In the genomic region with DNA sequence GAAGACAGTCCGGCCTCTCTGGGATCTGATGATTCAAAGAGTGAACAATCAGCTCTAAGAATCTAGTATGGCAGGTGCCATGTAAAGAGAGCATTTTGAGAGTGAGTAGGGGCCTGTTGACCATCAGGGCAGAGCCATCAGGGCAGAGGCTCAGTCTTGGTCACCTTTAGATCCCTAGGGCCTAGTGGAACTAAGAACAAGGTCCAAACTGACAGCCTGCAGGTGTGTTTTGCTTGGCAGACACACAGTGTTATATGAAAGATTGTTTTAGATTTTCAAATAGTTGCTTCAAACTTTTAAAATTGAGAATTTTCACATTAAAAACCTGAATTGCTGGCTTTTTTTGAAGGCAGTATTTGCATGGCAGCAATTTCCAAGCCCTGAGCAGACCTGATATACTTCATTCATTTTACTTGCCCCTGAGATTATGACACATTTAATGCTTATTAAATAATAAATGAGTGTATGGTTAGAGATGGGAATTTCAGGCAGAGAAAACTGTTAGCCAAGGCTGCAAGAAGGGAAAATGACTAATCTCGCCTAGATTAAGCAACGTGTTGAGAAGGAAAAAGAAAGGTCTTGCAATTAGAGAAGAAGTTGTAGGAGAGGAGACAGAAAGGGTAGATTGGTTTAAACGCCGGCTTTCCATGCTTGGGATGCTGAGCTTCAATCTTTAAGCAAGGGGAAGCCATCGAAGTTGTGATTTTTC, we compare ENCODE assay signal across 23 cellular contexts.
A peak's percentile ranks its signal among the peaks of the same experiment; 100 is the strongest.
DNase-seq lines count a peak whose midpoint lies in the region; ATAC-seq and TF ChIP-seq lines count a peak whose summit lies in the region.
"Had no signal": no experiment of that assay in that cellular context is flagged by ENCODE, and none has a peak within 500 bp of the region (broad histone marks: within the 10 kb centered on the region; RNA-seq: fewer than 3 reads in every experiment).

No MANE protein-coding gene starts in this region.

- no peaks in the 10 kb centered on the region for H3K4me1 Mint-ChIP-seq in CD8-positive, alpha-beta T cell (ENCODE audit: low read depth)
- H3K4me1 Mint-ChIP-seq: activated naive CD4-positive, alpha-beta T cell treated with anti-CD3 and anti-CD28 coated beads, Interleukin-2, amount 10 ng/mL, durations not matched to agents 7 days and 5 days had no signal

- POLR2A ChIA-PET in CD8-positive, alpha-beta T cell (lab: Charles Lee): interaction anchor here (0.6 to 0.8 kb wide), 2 partner anchors 42 to 333 kb away, joined by 3 read pairs; no protein-coding TSS in a partner anchor

- CTCF ChIA-PET in CD8-positive, alpha-beta T cell (lab: Charles Lee): interaction anchor here (0.9 to 2.2 kb wide), 2 partner anchors 281 to 316 kb away, joined by 3 to 17 read pairs; no protein-coding TSS in a partner anchor

- 89 to 92% (median 89%) methylated on average over 6 of the region's 6 CpGs for WGBS in ovary, 3 donors

- no peak for TF ChIP-seq POLR2A in ovary (IDR thresholded peaks at IDR 0.05)

- H3K27ac ChIP-seq in ascending aorta: peak overlapping the region; percentile 14 to 31
- no peak overlapping the region for H3K27ac ChIP-seq in ovary
- no peak overlapping the region for H3K27ac ChIP-seq in CD8-positive, alpha-beta T cell (ENCODE audit: low read depth, low read length)
- H3K27ac ChIP-seq: BLaER1 treated with 17β-estradiol and CSF1 and Interleukin-3, amounts not matched to agents 10 nM and 100 nM; colonic mucosa; gastrocnemius medialis; HL-60; uterus had no signal

- H3K4me3 ChIP-seq in ascending aorta (no peak overlapping the region), fibroblast of pulmonary artery (replicated peaks; ENCODE audit: low read depth, low read length) (no peak overlapping the region), ovary (no peak overlapping the region)
- no peak overlapping the region for H3K4me3 ChIP-seq in CD8-positive, alpha-beta T cell (ENCODE audit: low read depth, low read length)
- H3K4me3 ChIP-seq: BLaER1 treated with 17β-estradiol and CSF1 and Interleukin-3, amounts not matched to agents 10 nM and 100 nM; colonic mucosa; gastrocnemius medialis; uterus had no signal

- peaks cover 5% of the 10 kb centered on the region for H3K9me3 Mint-ChIP-seq in CD8-positive, alpha-beta T cell
- H3K9me3 Mint-ChIP-seq: activated CD4-positive, alpha-beta memory T cell treated with anti-CD3 and anti-CD28 coated beads for 36 hours; activated naive CD4-positive, alpha-beta T cell treated with anti-CD3 and anti-CD28 coated beads, Interleukin-2, amount 10 ng/mL, durations not matched to agents 7 days and 5 days had no signal

- intact Hi-C loops in ascending aorta (cut with DNase I) (loop anchor here (2.0 to 5.0 kb wide), 3 partner anchors 171 to 209 kb away; no protein-coding TSS in a partner anchor), ovary (cut with DNase I) (loop anchor here in 2 of 4 donors (2.0 to 10.0 kb wide), 2 partner anchors 281 kb away; partner anchors contain the start of gene ARRDC3 (in 1 of the 2))
- intact Hi-C loops in CD8-positive, alpha-beta T cell (cut with DNase I, micrococcal nuclease): loop anchor here (5.0 kb wide), 2 partner anchors 124 to 236 kb away; no protein-coding TSS in a partner anchor

- DNase-seq in SIG-M5 treated with dmso at 0.1 percent for 504 hours (lab: John Stamatoyannopoulos, UW; ENCODE audit: unreplicated experiment) (peak; percentile 6), SIG-M5 (lab: John Stamatoyannopoulos, UW) (no peak), ascending aorta (ENCODE audit: low spot score in 2 of 2) (no peak), fibroblast of pulmonary artery (ENCODE audit: low read depth) (peak; percentile 66), stromal cell of bone marrow (ENCODE audit: low read depth) (peak; percentile 54), ovary (no peak)
- DNase-seq in CD8-positive, alpha-beta T cell: no peak
- DNase-seq: 8988T; activated CD4-positive, alpha-beta memory T cell treated with anti-CD3 and anti-CD28 coated beads for 36 hours; activated naive CD4-positive, alpha-beta T cell treated with anti-CD3 and anti-CD28 coated beads, Interleukin-2, amount 10 ng/mL, durations not matched to agents 7 days and 5 days; colonic mucosa; gastrocnemius medialis; left cardiac atrium; NCI-H1092 treated with DMSO at 0.1 percent for 48 hours; NCI-H2081 treated with DMSO at 0.1 percent for 48 hours; NCI-H510A; T-helper 1 cell; uterus had no signal

- TF ChIP-seq EP300 in ovary (IDR thresholded peaks at IDR 0.05): no peak

- no peaks in the 10 kb centered on the region for H3K36me3 Mint-ChIP-seq in CD8-positive, alpha-beta T cell
- H3K36me3 Mint-ChIP-seq: activated CD4-positive, alpha-beta memory T cell treated with anti-CD3 and anti-CD28 coated beads for 36 hours; activated naive CD4-positive, alpha-beta T cell treated with anti-CD3 and anti-CD28 coated beads, Interleukin-2, amount 10 ng/mL, durations not matched to agents 7 days and 5 days had no signal

- H3K27me3 ChIP-seq in ascending aorta: no peaks in the 10 kb centered on the region
- no peaks in the 10 kb centered on the region for H3K27me3 ChIP-seq in ovary
- no peaks in the 10 kb centered on the region for H3K27me3 ChIP-seq in CD8-positive, alpha-beta T cell (ENCODE audit: insufficient read depth, low read length)
- H3K27me3 ChIP-seq: BLaER1 treated with 17β-estradiol and CSF1 and Interleukin-3, amounts not matched to agents 10 nM and 100 nM; colonic mucosa; gastrocnemius medialis; uterus had no signal

- H3K36me3 ChIP-seq in ascending aorta: no peaks in the 10 kb centered on the region
- H3K36me3 ChIP-seq in ovary: no peaks in the 10 kb centered on the region
- no peaks in the 10 kb centered on the region for H3K36me3 ChIP-seq in CD8-positive, alpha-beta T cell (ENCODE audit: insufficient read depth, low read length)
- H3K36me3 ChIP-seq: BLaER1 treated with 17β-estradiol and CSF1 and Interleukin-3, amounts not matched to agents 10 nM and 100 nM; colonic mucosa; gastrocnemius medialis; uterus had no signal

- H3K9me3 ChIP-seq in ascending aorta (no peaks in the 10 kb centered on the region), ovary (no peaks in the 10 kb centered on the region)
- H3K9me3 ChIP-seq in CD8-positive, alpha-beta T cell (ENCODE audit: low read length): no peaks in the 10 kb centered on the region
- H3K9me3 ChIP-seq: colonic mucosa, gastrocnemius medialis, uterus had no signal

- H3K4me1 ChIP-seq in ascending aorta (peaks cover 0 to 1% of the 10 kb centered on the region in 2 donors), ovary (ENCODE audit: insufficient read depth) (no peaks in the 10 kb centered on the region)
- H3K4me1 ChIP-seq in CD8-positive, alpha-beta T cell (ENCODE audit: insufficient read depth, low read length): no peaks in the 10 kb centered on the region
- H3K4me1 ChIP-seq: uterus had no signal

- no peak for ATAC-seq in CD8-positive, alpha-beta T cell
- ATAC-seq in GM21526 (IDR thresholded peaks at IDR 0.05; ENCODE audit: low FRiP score, unreplicated experiment): no peak
- ATAC-seq: WTC11 had no signal

- no peak overlapping the region for H3K27ac Mint-ChIP-seq in CD8-positive, alpha-beta T cell
- H3K27ac Mint-ChIP-seq: activated CD4-positive, alpha-beta memory T cell treated with anti-CD3 and anti-CD28 coated beads for 36 hours; activated naive CD4-positive, alpha-beta T cell treated with anti-CD3 and anti-CD28 coated beads, Interleukin-2, amount 10 ng/mL, durations not matched to agents 7 days and 5 days; WTC11 had no signal

- H3K27me3 Mint-ChIP-seq in CD8-positive, alpha-beta T cell (ENCODE audit: low read depth): no peaks in the 10 kb centered on the region

- H3K4me3 Mint-ChIP-seq in CD8-positive, alpha-beta T cell: no peak overlapping the region
- H3K4me3 Mint-ChIP-seq: activated CD4-positive, alpha-beta memory T cell treated with anti-CD3 and anti-CD28 coated beads for 36 hours; activated naive CD4-positive, alpha-beta T cell treated with anti-CD3 and anti-CD28 coated beads, Interleukin-2, amount 10 ng/mL, durations not matched to agents 7 days and 5 days; neural crest cell; WTC11 had no signal

- TF ChIP-seq CTCF in ascending aorta (IDR thresholded peaks at IDR 0.05) (no peak), fibroblast of pulmonary artery (IDR thresholded peaks at IDR 0.05; ENCODE audit: low read length, missing control alignments) (no peak), ovary (IDR thresholded peaks at IDR 0.05) (no peak)
- TF ChIP-seq CTCF in CD8-positive, alpha-beta T cell (IDR thresholded peaks at IDR 0.05): no peak

Comparison
In these comparisons a context has a peak if more than half of its experiments do, and no peak if none do; other contexts are left out.
1. DNase-seq: peak in SIG-M5 treated with dmso at 0.1 percent for 504 hours (single experiment), fibroblast of pulmonary artery (single experiment) and stromal cell of bone marrow (single experiment); none in SIG-M5 (single experiment), ascending aorta (0 of 2), ovary (0 of 5) and CD8-positive, alpha-beta T cell (0 of 7).
2. H3K27ac ChIP-seq: peak in ascending aorta (2 of 2); none in ovary (0 of 2) and CD8-positive, alpha-beta T cell (single experiment).